In the genomic region with DNA sequence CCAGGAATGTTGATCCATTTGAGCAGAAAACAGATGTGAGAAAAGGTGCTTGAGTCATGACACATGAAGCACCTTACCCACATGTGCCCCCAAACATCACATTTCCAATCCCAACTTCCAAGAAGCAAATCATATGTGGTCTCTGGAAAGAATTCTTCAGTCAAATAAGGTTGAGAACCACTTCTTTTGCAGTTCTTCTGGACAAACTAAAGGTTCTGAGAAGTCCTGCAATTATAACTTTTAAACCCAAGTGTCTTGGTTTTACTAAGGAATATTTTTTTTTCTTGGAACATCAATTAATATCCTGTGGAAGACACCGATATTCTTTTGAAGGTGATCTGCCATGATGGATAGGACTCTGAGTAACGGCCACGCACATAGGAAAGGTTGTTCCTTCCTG, we compare ENCODE assay signal across 28 cellular contexts.
"Had no signal": no experiment of that assay in that cellular context is flagged by ENCODE, and none has a peak within 500 bp of the region (broad histone marks: within the 10 kb centered on the region; RNA-seq: fewer than 3 reads in every experiment).

No MANE protein-coding gene starts in this region.

- H3K4me2 ChIP-seq: hepatocyte had no signal

- H3K27ac ChIP-seq: coronary artery, dorsolateral prefrontal cortex, epithelial cell of prostate, esophagus squamous epithelium, gastrocnemius medialis, heart left ventricle, hepatocyte had no signal

- H2AFZ ChIP-seq: hepatocyte had no signal

- H3K9me3 ChIP-seq: esophagus squamous epithelium, gastrocnemius medialis, heart left ventricle, mucosa of descending colon had no signal

- H3K4me3 ChIP-seq: coronary artery, dorsolateral prefrontal cortex, esophagus squamous epithelium, gastrocnemius medialis, heart left ventricle, hepatocyte, lung, mucosa of descending colon had no signal

- FAIRE-seq: colon, endometrium, kidney had no signal

- H3K79me2 ChIP-seq: hepatocyte had no signal

- DNase-seq: dorsolateral prefrontal cortex; effector CD4-positive, alpha-beta T cell; effector memory CD4-positive, alpha-beta T cell; erythroblast; esophagus squamous epithelium; foreskin fibroblast; foreskin melanocyte; gastrocnemius medialis; heart left ventricle; hypothalamus; immature natural killer cell; islet precursor cell; kidney; kidney glomerular epithelial cell; left colon; left ventricle myocardium superior; mammary epithelial cell; mucosa of descending colon; naive B cell; naive thymus-derived CD8-positive, alpha-beta T cell had no signal

- H3K4me1 ChIP-seq: gastrocnemius medialis, heart left ventricle had no signal

- ATAC-seq: esophagus mucosa; gastrocnemius medialis; heart left ventricle; left colon; left lobe of liver; left ventricle myocardium superior; mucosa of descending colon; naive thymus-derived CD8-positive, alpha-beta T cell had no signal

- H3K27me3 ChIP-seq: esophagus squamous epithelium, gastrocnemius medialis, heart left ventricle, hepatocyte had no signal
